ENCODE assay signal across 14 cellular contexts in the genomic region with DNA sequence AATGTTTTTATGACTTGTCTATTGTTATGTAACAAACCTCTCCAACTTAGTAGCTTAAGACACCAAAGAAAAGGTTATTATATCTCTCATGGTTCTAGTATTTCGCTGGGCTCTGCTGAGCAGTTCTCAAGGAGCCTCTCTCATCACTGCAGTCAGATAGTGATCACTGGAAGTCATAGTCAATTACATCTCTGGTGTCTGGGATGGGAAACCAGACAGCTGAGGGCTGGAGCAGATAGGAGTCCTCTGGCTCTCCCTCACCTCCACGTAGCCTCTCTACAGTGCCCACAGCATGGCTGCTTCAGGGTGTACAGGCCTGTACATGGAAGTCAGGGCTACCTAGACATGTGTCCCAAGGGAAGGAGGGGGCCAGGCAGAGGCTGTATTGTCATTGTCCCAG.
DNase-seq lines count a peak whose midpoint lies in the region; ATAC-seq and TF ChIP-seq lines count a peak whose summit lies in the region.
"Had no signal": no experiment of that assay in that cellular context is flagged by ENCODE, and none has a peak within 500 bp of the region (broad histone marks: within the 10 kb centered on the region; RNA-seq: fewer than 3 reads in every experiment).

No MANE protein-coding gene starts in this region.

- no peak for DNase-seq in HCT116 (ENCODE audit: low read depth, low spot score)
- no peak for DNase-seq in SK-N-MC (ENCODE audit: low read depth, low spot score)
- DNase-seq in neuronal stem cell (ENCODE audit: low spot score), result no peak
- DNase-seq in breast epithelium (ENCODE audit: low spot score in 2 of 2), result no peak
- DNase-seq in mesenchymal stem cell, result no peak
- no peak for DNase-seq in hepatic stellate cell (ENCODE audit: low spot score)
- DNase-seq: ACHN; Caco-2; CD4-positive, alpha-beta T cell; H7 had no signal

- intact Hi-C loops in HCT116 (cut with micrococcal nuclease) (no loop called here), breast epithelium (cut with DNase I; ENCODE audit: low total_unique reads) (no loop called here)

- H2BK120ac ChIP-seq in neuronal stem cell (ENCODE audit: low read depth, low read length) (no peak overlapping the region), mesenchymal stem cell (ENCODE audit: low read depth, low read length) (no peak overlapping the region)

- H3K4me2 ChIP-seq in HCT116 (ENCODE audit: low read length) (no peak overlapping the region), neuronal stem cell (ENCODE audit: insufficient read depth, low read length, poor library complexity, severe bottlenecking) (no peak overlapping the region), mesenchymal stem cell (ENCODE audit: low read length, poor library complexity, severe bottlenecking) (no peak overlapping the region)
- H3K4me2 ChIP-seq: GM23338 had no signal

- H3K27me3 ChIP-seq in HCT116 (ENCODE audit: insufficient read depth, low read length), result no peaks in the 10 kb centered on the region
- H3K27me3 ChIP-seq in neuronal stem cell (ENCODE audit: control insufficient read depth in 3 of 3, insufficient read depth in 3 of 3, low read depth in 1 of 3, low read length in 3 of 3), result no peaks in the 10 kb centered on the region
- H3K27me3 ChIP-seq in breast epithelium, result peaks cover 0 to 14% of the 10 kb centered on the region in 2 donors
- H3K27me3 ChIP-seq in mesenchymal stem cell (ENCODE audit: control insufficient read depth in 1 of 2, insufficient read depth in 1 of 2, low read length in 2 of 2), result peaks cover 0 to 28% of the 10 kb centered on the region in 2 experiments

- ATAC-seq in HCT116 (no peak), GM19395 (IDR thresholded peaks at IDR 0.05; ENCODE audit: unreplicated experiment) (no peak)
- ATAC-seq: GM23338, HepG2 had no signal

- TF ChIP-seq POLR2A in HCT116 (IDR thresholded peaks at IDR 0.05; ENCODE audit: borderline replicate concordance, extremely low read depth, insufficient read depth, insufficient read length) (no peak), breast epithelium (IDR thresholded peaks at IDR 0.05) (no peak)

- TF ChIP-seq RAD21 in HCT116 (IDR thresholded peaks at IDR 0.05; ENCODE audit: low read depth), result no peak

- H2BK15ac ChIP-seq in neuronal stem cell (ENCODE audit: low read length) (no peak overlapping the region), mesenchymal stem cell (ENCODE audit: low read depth, poor library complexity, severe bottlenecking) (no peak overlapping the region)

- no TSS peak for BruUV-seq in HCT116 (replicated peaks; lab: Mats Ljungman, UMichigan)

- H2BK5ac ChIP-seq in neuronal stem cell (ENCODE audit: low read length) (no peak overlapping the region), mesenchymal stem cell (ENCODE audit: low read depth, low read length, poor library complexity, severe bottlenecking) (no peak overlapping the region)

- H2AFZ ChIP-seq in HCT116 (ENCODE audit: low read depth, low read length, poor library complexity, severe bottlenecking), result peak overlapping the region; percentile 17
- no peak overlapping the region for H2AFZ ChIP-seq in neuronal stem cell (ENCODE audit: low read length)
- no peak overlapping the region for H2AFZ ChIP-seq in mesenchymal stem cell (ENCODE audit: low read depth, low read length)
- H2AFZ ChIP-seq: GM23338 had no signal

- no peaks in the 10 kb centered on the region for H3K79me2 ChIP-seq in HCT116 (ENCODE audit: insufficient read depth, low read length)

- H3K23ac ChIP-seq in neuronal stem cell (ENCODE audit: low read depth, low read length, poor library complexity) (no peak overlapping the region), mesenchymal stem cell (ENCODE audit: low read length in 2 of 2) (no peak overlapping the region)

- no peak overlapping the region for H3K4me3 ChIP-seq in HCT116 (replicated peaks in 1 of 2; ENCODE audit: low read depth in 1 of 2, low read length in 2 of 2)
- no peak overlapping the region for H3K4me3 ChIP-seq in SK-N-MC
- no peak overlapping the region for H3K4me3 ChIP-seq in neuronal stem cell (ENCODE audit: low read length in 2 of 2)
- no peak overlapping the region for H3K4me3 ChIP-seq in breast epithelium
- no peak overlapping the region for H3K4me3 ChIP-seq in mesenchymal stem cell (ENCODE audit: insufficient read depth in 1 of 2, low read depth in 1 of 2, low read length in 2 of 2)
- H3K4me3 ChIP-seq: GM23338 had no signal

- H3K14ac ChIP-seq in neuronal stem cell (ENCODE audit: low read length) (no peak overlapping the region), mesenchymal stem cell (ENCODE audit: low read length in 2 of 2) (peak overlapping the region in 1 of 2 experiments; percentile 84)

- CTCF ChIA-PET in HCT116 (lab: Charles Lee), result no interaction called here

- H2AK5ac ChIP-seq in neuronal stem cell (ENCODE audit: low read depth, low read length) (no peak overlapping the region), mesenchymal stem cell (ENCODE audit: low read length, severe bottlenecking) (no peak overlapping the region)

- no peaks in the 10 kb centered on the region for H4K20me1 ChIP-seq in HCT116 (ENCODE audit: insufficient read depth)

- RAD21 ChIA-PET in HCT116 (lab: Charles Lee; ENCODE audit: low non-redundant PET in 1 of 2, low total read pairs in 2 of 2, uncharacterized antibody in 2 of 2, unreplicated experiment in 2 of 2), result no interaction called here

- H4K8ac ChIP-seq in neuronal stem cell (ENCODE audit: low read depth, low read length) (no peak overlapping the region), mesenchymal stem cell (ENCODE audit: low read length) (no peak overlapping the region)

- no peaks in the 10 kb centered on the region for H3K9me3 ChIP-seq in HCT116 (ENCODE audit: control insufficient read depth in 1 of 2, insufficient read depth in 1 of 2, low read depth in 1 of 2, low read length in 2 of 2)
- H3K9me3 ChIP-seq in SK-N-MC (ENCODE audit: low read depth, low read length), result no peaks in the 10 kb centered on the region; the same call in 1 of the 2 replicates
- peaks cover 6 to 10% of the 10 kb centered on the region in 2 donors for H3K9me3 ChIP-seq in neuronal stem cell (replicated peaks in 1 of 2; ENCODE audit: control insufficient read depth in 2 of 2, insufficient read depth in 1 of 2, low read depth in 1 of 2, low read length in 2 of 2)
- H3K9me3 ChIP-seq in breast epithelium, result no peaks in the 10 kb centered on the region
- no peaks in the 10 kb centered on the region for H3K9me3 ChIP-seq in mesenchymal stem cell (ENCODE audit: control insufficient read depth, low read length)
- H3K9me3 ChIP-seq: Caco-2 had no signal

- H3K9me2 ChIP-seq in HCT116 (ENCODE audit: insufficient read depth), result no peaks in the 10 kb centered on the region

- H3K27ac ChIP-seq in HCT116 (ENCODE audit: low read depth, low read length) (no peak overlapping the region), SK-N-MC (peak overlapping the region; percentile 22; the same call in 1 of the 2 replicates), neuronal stem cell (replicated peaks; ENCODE audit: low read length) (no peak overlapping the region), breast epithelium (no peak overlapping the region), mesenchymal stem cell (ENCODE audit: low read length, poor library complexity, severe bottlenecking) (no peak overlapping the region)
- H3K27ac ChIP-seq: C4-2B had no signal

- H3K4ac ChIP-seq in neuronal stem cell (ENCODE audit: low read length) (no peak overlapping the region), mesenchymal stem cell (ENCODE audit: low read depth in 1 of 2, low read length in 2 of 2) (no peak overlapping the region)

- WGBS in neuronal stem cell (ENCODE audit: extremely low coverage in 2 of 2, insufficient read length in 2 of 2, insufficient replicate concordance in 1 of 2), 2 donors, result no CpG with 5 or more reads among the region's 2 CpGs
- 83% methylated on average over 2 of the region's 2 CpGs for WGBS in mesenchymal stem cell

- H3K4me1 ChIP-seq in HCT116 (ENCODE audit: control insufficient read depth in 1 of 2, insufficient read depth in 2 of 2, low read length in 2 of 2) (no peaks in the 10 kb centered on the region; a peak in 1 of 4 replicates), neuronal stem cell (ENCODE audit: control insufficient read depth in 2 of 2, insufficient read depth in 1 of 2, low read depth in 1 of 2, low read length in 2 of 2) (peaks cover 2% of the 10 kb centered on the region in 2 donors), breast epithelium (no peaks in the 10 kb centered on the region), mesenchymal stem cell (ENCODE audit: control insufficient read depth, insufficient read depth, low read depth, low read length) (peaks cover 2% of the 10 kb centered on the region)
- H3K4me1 ChIP-seq: Caco-2 had no signal

- H3K36me3 ChIP-seq in HCT116 (ENCODE audit: control insufficient read depth in 1 of 2, insufficient read depth in 2 of 2, low read length in 2 of 2) (no peaks in the 10 kb centered on the region), SK-N-MC (ENCODE audit: insufficient read depth, low read length) (no peaks in the 10 kb centered on the region), neuronal stem cell (replicated peaks in 1 of 2; ENCODE audit: control insufficient read depth in 2 of 2, insufficient read depth in 2 of 2, low read length in 2 of 2) (no peaks in the 10 kb centered on the region), breast epithelium (no peaks in the 10 kb centered on the region), mesenchymal stem cell (ENCODE audit: control insufficient read depth in 1 of 2, insufficient read depth in 2 of 2, low read depth in 1 of 2, low read length in 2 of 2) (no peaks in the 10 kb centered on the region)

- no peak overlapping the region for H4K91ac ChIP-seq in neuronal stem cell (ENCODE audit: low read depth, low read length, poor library complexity)
- no peak overlapping the region for H4K91ac ChIP-seq in mesenchymal stem cell (ENCODE audit: low read length)

- POLR2A ChIA-PET in HCT116 (lab: Charles Lee), result no interaction called here

- no peaks in the 10 kb centered on the region for H3K79me1 ChIP-seq in neuronal stem cell (ENCODE audit: low read depth, low read length)
- H3K79me1 ChIP-seq in mesenchymal stem cell (replicated peaks; ENCODE audit: low read length, poor library complexity, severe bottlenecking), result no peaks in the 10 kb centered on the region

- no peak for TF ChIP-seq CTCF in HCT116 (IDR thresholded peaks at IDR 0.05 in 2 of 3, conservative IDR thresholded peaks at IDR 0.05 in 1 of 3; ENCODE audit: borderline replicate concordance in 1 of 3, insufficient read depth in 1 of 3, low read depth in 2 of 3, low read length in 2 of 3)
- TF ChIP-seq CTCF in breast epithelium (IDR thresholded peaks at IDR 0.05), result no peak

- H3K9ac ChIP-seq in HCT116 (ENCODE audit: low read length), result no peak overlapping the region
- no peak overlapping the region for H3K9ac ChIP-seq in SK-N-MC (ENCODE audit: insufficient read length)
- H3K9ac ChIP-seq in neuronal stem cell (ENCODE audit: low read depth, low read length, poor library complexity), result no peak overlapping the region
- no peak overlapping the region for H3K9ac ChIP-seq in mesenchymal stem cell (ENCODE audit: low read length)

- H3K18ac ChIP-seq in neuronal stem cell (ENCODE audit: low read length) (peak overlapping the region; percentile 65), mesenchymal stem cell (ENCODE audit: low read depth in 1 of 2, low read length in 2 of 2) (no peak overlapping the region)

- H2BK12ac ChIP-seq in neuronal stem cell (ENCODE audit: low read length), result no peak overlapping the region
- peak overlapping the region in 1 of 2 experiments; percentile 58 for H2BK12ac ChIP-seq in mesenchymal stem cell (ENCODE audit: low read length in 2 of 2)
